In genomic region chr10:87519582-87519981, GRCh38 we compare ENCODE assay signal across 16 cellular contexts. TPM values are rescaled to one million over a fixed set of nuclear protein-coding genes. Genes with fewer than 3 reads are reported as not detected.
DNase-seq lines count a peak whose midpoint lies in the region; ATAC-seq, FAIRE-seq and TF ChIP-seq lines count a peak whose summit lies in the region.
"Had no signal": no experiment of that assay in that cellular context is flagged by ENCODE, and none has a peak within 500 bp of the region (broad histone marks: within the 10 kb centered on the region; RNA-seq: fewer than 3 reads in every experiment).

No MANE protein-coding gene starts in this region.

- TF ChIP-seq EP300 in GM12878 (IDR thresholded peaks at IDR 0.05; ENCODE audit: borderline replicate concordance in 1 of 2, control insufficient read depth in 1 of 2, low read depth in 2 of 2, low read length in 2 of 2), result no peak

- H3K4me1 ChIP-seq in GM12878 (ENCODE audit: control insufficient read depth, insufficient read depth, low read length), result peaks cover 12% of the 10 kb centered on the region

- no peaks in the 10 kb centered on the region for H4K20me1 ChIP-seq in GM12878 (ENCODE audit: control insufficient read depth, insufficient read depth)

- POLR2A ChIA-PET in GM12878 (lab: Charles Lee), result no interaction called here

- RAD21 ChIA-PET in GM12878 (lab: Charles Lee; ENCODE audit: unreplicated experiment), result no interaction called here

- H3K79me2 ChIP-seq in GM12878 (ENCODE audit: control insufficient read depth, insufficient read depth, low read length), result no peaks in the 10 kb centered on the region

- no peaks in the 10 kb centered on the region for H3K27me3 ChIP-seq in GM12878 (replicated peaks in 1 of 2; ENCODE audit: control insufficient read depth in 2 of 2, insufficient read depth in 2 of 2, low read length in 1 of 2)

- H3K36me3 ChIP-seq in GM12878 (ENCODE audit: control insufficient read depth in 2 of 2, insufficient read depth in 2 of 2, low read length in 1 of 2), result no peaks in the 10 kb centered on the region; a peak in 1 of 4 replicates

- H3K9ac ChIP-seq in GM12878 (ENCODE audit: control insufficient read depth, insufficient read depth, low read length), result no peak overlapping the region

- no peak overlapping the region for H3K27ac ChIP-seq in GM12878 (ENCODE audit: control insufficient read depth, insufficient read depth)

- TF ChIP-seq RAD21 in GM12878 (IDR thresholded peaks at IDR 0.05; ENCODE audit: insufficient read depth, low read depth, low read length), result no peak

- ATAC-seq in GM18511 (IDR thresholded peaks at IDR 0.05; ENCODE audit: unreplicated experiment), result peak; percentile 68
- ATAC-seq in HG02885 (IDR thresholded peaks at IDR 0.05; ENCODE audit: poor library complexity, unreplicated experiment), result peak; percentile 82
- peak; percentile 84 for ATAC-seq in GM12878
- ATAC-seq in HG03378 (IDR thresholded peaks at IDR 0.05; ENCODE audit: unreplicated experiment), result no peak
- ATAC-seq: HCT116 had no signal

- peak; percentile 81 for FAIRE-seq in GM12878 (lab: Jason Lieb, UNC)

- no peak overlapping the region for H2AFZ ChIP-seq in GM12878 (ENCODE audit: control insufficient read depth, low read depth, low read length)

- peak; percentile 39 for DNase-seq in GM20000 (ENCODE audit: low spot score)
- DNase-seq in GM12878 (ENCODE audit: low read depth, low spot score), result no peak
- no peak for DNase-seq in NCI-H526 (lab: John Stamatoyannopoulos, UW)
- DNase-seq in glomerular visceral epithelial cell (ENCODE audit: extremely low spot score), result no peak
- DNase-seq: activated CD4-positive, CD25-positive, alpha-beta regulatory T cell; activated effector memory CD4-positive, alpha-beta T cell treated with Interleukin-2 at 50 U/mL for 16 hours; caudate nucleus; COR-L47; MV-4-11; NCI-H2081; SHP77 treated with DMSO at 0.1 percent for 48 hours; stimulated activated CD4-positive, alpha-beta T cell treated with anti-CD3 and anti-CD28 coated beads, Interleukin-1b, Interleukin-23, amount 100 ng/mL, for 48 hours had no signal

- TF ChIP-seq POLR2A in GM12878 (IDR thresholded peaks at IDR 0.05; ENCODE audit: low read depth, low read length), result no peak

- WGBS in GM12878 (ENCODE audit: insufficient coverage, insufficient replicate concordance, low lambda C conversion rate, missing lambda C conversion rate), result 3% methylated on average over 2 of the region's 2 CpGs

- H3K9me3 ChIP-seq in GM12878 (replicated peaks; ENCODE audit: control insufficient read depth, insufficient read depth, low read length), result no peaks in the 10 kb centered on the region

- no peak overlapping the region for H3K4me3 ChIP-seq in GM12878

- in situ Hi-C loops in GM12878 (cut with MboI), result no loop called here

- BruUV-seq in GM12878 (replicated peaks; lab: Mats Ljungman, UMichigan), result no TSS peak

- H3K4me2 ChIP-seq in GM12878 (ENCODE audit: control insufficient read depth, insufficient read depth), result peak overlapping the region; percentile 38

- intact Hi-C loops in GM12878 (cut with micrococcal nuclease; ENCODE audit: unreplicated experiment), result no loop called here

- SMC1A ChIA-PET in GM12878 (lab: Charles Lee; ENCODE audit: uncharacterized antibody, unreplicated experiment), result interaction anchor here (0.8 to 1.5 kb wide), 4 partner anchors 13 to 19 kb away, joined by 3 to 4 read pairs (median 3); no protein-coding TSS in a partner anchor

- TF ChIP-seq CTCF in GM20000 (IDR thresholded peaks at IDR 0.05; ENCODE audit: extremely low read depth, missing control alignments), result no peak
- no peak for TF ChIP-seq CTCF in GM12878 (IDR thresholded peaks at IDR 0.05 in 2 of 3, conservative IDR thresholded peaks at IDR 0.05 in 1 of 3; ENCODE audit: control insufficient read depth in 2 of 3, extremely low read depth in 1 of 3, insufficient read depth in 1 of 3, low read depth in 3 of 3, low read length in 3 of 3)

- CTCF ChIA-PET in GM12878 (lab: Yijun Ruan, JAX), result interaction anchor here (0.6 to 1.5 kb wide), 3 partner anchors 13 to 93 kb away, joined by 3 to 5 read pairs (median 4); no protein-coding TSS in a partner anchor

TF ChIP-seq in GM12878, 131 proteins besides CTCF, POLR2A, EP300 and RAD21 (continues in another document):
- TF ChIP-seq SMAD1 (IDR thresholded peaks at IDR 0.05; ENCODE audit: low read depth, partially characterized antibody) (no peak), MLLT1 (IDR thresholded peaks at IDR 0.05) (no peak), NRF1 (conservative IDR thresholded peaks at IDR 0.05; ENCODE audit: low read depth, low read length) (no peak), ATF2 (IDR thresholded peaks at IDR 0.05; ENCODE audit: low read length) (peak; percentile 30; the same call in 1 of the 2 replicates), NR2F1 (conservative IDR thresholded peaks at IDR 0.05) (no peak), ZNF207 (IDR thresholded peaks at IDR 0.05; ENCODE audit: borderline replicate concordance) (no peak), FOXM1 (IDR thresholded peaks at IDR 0.05; ENCODE audit: low read depth, low read length) (peak; percentile 21; the same call in 1 of the 2 replicates), RUNX3 (IDR thresholded peaks at IDR 0.05; ENCODE audit: low read length) (peak; percentile 88), ZNF24 (IDR thresholded peaks at IDR 0.05) (peak; percentile 51; the same call in 1 of the 2 replicates), CHD2 (IDR thresholded peaks at IDR 0.05; ENCODE audit: borderline replicate concordance, low read depth, low read length) (no peak)
- TF ChIP-seq, protein P1, sequence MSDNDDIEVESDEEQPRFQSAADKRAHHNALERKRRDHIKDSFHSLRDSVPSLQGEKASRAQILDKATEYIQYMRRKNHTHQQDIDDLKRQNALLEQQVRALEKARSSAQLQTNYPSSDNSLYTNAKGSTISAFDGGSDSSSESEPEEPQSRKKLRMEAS (IDR thresholded peaks at IDR 0.05; ENCODE audit: low read depth, low read length), result no peak
- TF ChIP-seq, protein P2, sequence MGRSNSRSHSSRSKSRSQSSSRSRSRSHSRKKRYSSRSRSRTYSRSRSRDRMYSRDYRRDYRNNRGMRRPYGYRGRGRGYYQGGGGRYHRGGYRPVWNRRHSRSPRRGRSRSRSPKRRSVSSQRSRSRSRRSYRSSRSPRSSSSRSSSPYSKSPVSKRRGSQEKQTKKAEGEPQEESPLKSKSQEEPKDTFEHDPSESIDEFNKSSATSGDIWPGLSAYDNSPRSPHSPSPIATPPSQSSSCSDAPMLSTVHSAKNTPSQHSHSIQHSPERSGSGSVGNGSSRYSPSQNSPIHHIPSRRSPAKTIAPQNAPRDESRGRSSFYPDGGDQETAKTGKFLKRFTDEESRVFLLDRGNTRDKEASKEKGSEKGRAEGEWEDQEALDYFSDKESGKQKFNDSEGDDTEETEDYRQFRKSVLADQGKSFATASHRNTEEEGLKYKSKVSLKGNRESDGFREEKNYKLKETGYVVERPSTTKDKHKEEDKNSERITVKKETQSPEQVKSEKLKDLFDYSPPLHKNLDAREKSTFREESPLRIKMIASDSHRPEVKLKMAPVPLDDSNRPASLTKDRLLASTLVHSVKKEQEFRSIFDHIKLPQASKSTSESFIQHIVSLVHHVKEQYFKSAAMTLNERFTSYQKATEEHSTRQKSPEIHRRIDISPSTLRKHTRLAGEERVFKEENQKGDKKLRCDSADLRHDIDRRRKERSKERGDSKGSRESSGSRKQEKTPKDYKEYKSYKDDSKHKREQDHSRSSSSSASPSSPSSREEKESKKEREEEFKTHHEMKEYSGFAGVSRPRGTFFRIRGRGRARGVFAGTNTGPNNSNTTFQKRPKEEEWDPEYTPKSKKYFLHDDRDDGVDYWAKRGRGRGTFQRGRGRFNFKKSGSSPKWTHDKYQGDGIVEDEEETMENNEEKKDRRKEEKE (IDR thresholded peaks at IDR 0.05), result no peak

RNA-seq across cellular contexts. Expression of gene MINPP1, which starts 14.9 kb away (rescaled TPM):
- total RNA-seq in GM12878 (2013; cell fraction: nucleolus; rRNA removed), result 22.4 and 23.5 TPM in 2 replicates
- 11.2 and 12.6 TPM in 2 replicates for total RNA-seq in GM12878 (2014; rRNA removed)
- 7.8 and 8.7 TPM in 2 replicates for total RNA-seq in GM12878 (2014; rRNA removed; fragmentation: Illumina TruSeq; extraction: Trizol)
- total RNA-seq in GM12878 (2021), result 12.7 and 14.5 TPM in 2 replicates
- 2.2 TPM for polyA plus RNA-seq in GM12878 (2011; ENCODE audit: low read depth)
- 9.4 and 10.1 TPM in 2 replicates for polyA plus RNA-seq in GM12878 (2011; rRNA removed)
- 3.5 and 5.4 TPM in 2 replicates for polyA plus RNA-seq in GM12878 (2011; cell fraction: cytosol; rRNA removed)
- 4.8 and 6.8 TPM in 2 replicates for polyA plus RNA-seq in GM12878 (2011; cell fraction: nucleus; rRNA removed)
- 5.6 and 7.6 TPM in 2 replicates for polyA plus RNA-seq in GM12878 (2012)
- polyA plus RNA-seq in GM12878 (2014; fragmentation: Illumina TruSeq; extraction: Trizol), result 11.4 and 12.7 TPM in 2 replicates
- polyA plus RNA-seq in GM12878 (2014; fragmentation: Nextera tagmentation; extraction: Ambion mirVana), result 1 to 10 TPM; 3.9 to 5.4 TPM
- polyA plus RNA-seq in GM12878 (2014; rRNA removed), result 7.5 and 8.2 TPM in 2 replicates
- polyA plus RNA-seq in GM12878 (2016; fragmentation: Nextera tagmentation; extraction: Ambion mirVana), result 10 to 100 TPM; 25.2 to 29.2 TPM
- 3.9 and 5.4 TPM in 2 replicates for polyA minus RNA-seq in GM12878 (2011; rRNA and poly(A)+ RNA removed)
- polyA minus RNA-seq in GM12878 (2011; cell fraction: cytosol; rRNA and poly(A)+ RNA removed), result 2.9 and 4.0 TPM in 2 replicates
- 7.5 and 13.5 TPM in 2 replicates for polyA minus RNA-seq in GM12878 (2011; cell fraction: nucleus; rRNA and poly(A)+ RNA removed)
